Comparison of ENCODE assay signal across 8 cellular contexts in genomic region chr19:52269338-52270261, GRCh38. TPM values are rescaled to one million over a fixed set of nuclear protein-coding genes. Genes with fewer than 3 reads are reported as not detected.
DNase-seq lines count a peak whose midpoint lies in the region; ATAC-seq and TF ChIP-seq lines count a peak whose summit lies in the region.

Gene ZNF766, plus strand, starts transcription at chr19:52269587. Its CDS starts 27 bp downstream, at chr19:52269614.

- intact Hi-C loops in Calu3 (cut with micrococcal nuclease; ENCODE audit: unreplicated experiment) (no loop called here), OCI-LY7 (cut with micrococcal nuclease; ENCODE audit: unreplicated experiment) (no loop called here)

- peak; percentile 88 for ATAC-seq in GM21526 (IDR thresholded peaks at IDR 0.05; ENCODE audit: low FRiP score, unreplicated experiment)

- H4K20me1 ChIP-seq in OCI-LY7 (ENCODE audit: insufficient read depth, low read length), result no peaks in the 10 kb centered on the region

- peak within 1 kb of the TSS; percentile 85 for H3K4me3 Mint-ChIP-seq in Calu3 (ENCODE audit: low read depth, unreplicated experiment)

- no peaks in the 10 kb centered on the region for H3K9me2 ChIP-seq in OCI-LY7 (ENCODE audit: insufficient read depth, low read length)

- H2AFZ ChIP-seq in OCI-LY7 (ENCODE audit: low read length), result peak within 1 kb of the TSS; percentile 92

- peaks cover 39% of the 10 kb centered on the region for H3K36me3 ChIP-seq in OCI-LY7 (ENCODE audit: insufficient read depth, low read length)

- H3K4me1 ChIP-seq in OCI-LY7 (ENCODE audit: insufficient read depth, low read length, poor library complexity, severe bottlenecking), result peaks cover 16% of the 10 kb centered on the region

- POLR2A ChIA-PET in OCI-LY7 (lab: Charles Lee), result no interaction called here

- H3K4me3 ChIP-seq in OCI-LY7 (ENCODE audit: low read depth, low read length, poor library complexity, severe bottlenecking), result peak within 1 kb of the TSS; percentile 91

- peak within 1 kb of the TSS; percentile 81 for H3K27ac Mint-ChIP-seq in Calu3 (ENCODE audit: unreplicated experiment)

- BruUV-seq in Calu3 (replicated peaks; lab: Mats Ljungman, UMichigan) (TSS peak; percentile 90), OCI-LY7 (replicated peaks; lab: Mats Ljungman, UMichigan) (TSS peak; percentile 84)

- H3K9me3 ChIP-seq in OCI-LY7 (ENCODE audit: low read length), result peaks cover 16% of the 10 kb centered on the region

- peak within 1 kb of the TSS; percentile 87 for H3K4me2 ChIP-seq in OCI-LY7 (ENCODE audit: low read length)

- CTCF ChIA-PET in Calu3 (lab: Charles Lee), result no interaction called here
- CTCF ChIA-PET in OCI-LY7 (lab: Charles Lee; ENCODE audit: unreplicated experiment), result no interaction called here

- H3K27ac ChIP-seq in OCI-LY7 (ENCODE audit: low read depth, low read length, poor library complexity, severe bottlenecking), result peak within 1 kb of the TSS; percentile 64

- peaks cover 19% of the 10 kb centered on the region for H3K9me3 Mint-ChIP-seq in Calu3 (ENCODE audit: low read depth, unreplicated experiment)

- DNase-seq in Calu3 (peak; percentile 99), HuH-7.5 (ENCODE audit: low spot score) (peak; percentile 83), OCI-LY7 (ENCODE audit: low spot score) (peak; percentile 95), activated T-cell treated with anti-CD3 and anti-CD28 coated beads for 1 hour (ENCODE audit: low read depth) (peak; percentile 96), epidermal melanocyte (ENCODE audit: insufficient read length, low spot score) (peak; percentile 86), middle frontal gyrus (ENCODE audit: extremely low spot score, low spot score) (peak; percentile 84)
- peak; percentile 94 to 98 for DNase-seq in stimulated activated CD8-positive, alpha-beta memory T cell treated with anti-CD3 and anti-CD28 coated beads, Interleukin-2, amount 100 ng/mL, for 48 hours (ENCODE audit: low read depth in 2 of 2)

- no peaks in the 10 kb centered on the region for H3K27me3 Mint-ChIP-seq in Calu3 (ENCODE audit: unreplicated experiment)

- TF ChIP-seq CTCF in Calu3 (IDR thresholded peaks at IDR 0.05; ENCODE audit: unreplicated experiment) (no peak), OCI-LY7 (conservative IDR thresholded peaks at IDR 0.05; ENCODE audit: low read length) (no peak)

- H3K4me1 Mint-ChIP-seq in Calu3 (ENCODE audit: low read depth, unreplicated experiment), result peaks cover 13% of the 10 kb centered on the region

- H3K79me2 ChIP-seq in OCI-LY7 (ENCODE audit: insufficient read depth, low read depth, low read length), result peaks cover 51% of the 10 kb centered on the region

- H3K36me3 Mint-ChIP-seq in Calu3 (ENCODE audit: insufficient read depth, unreplicated experiment), result peaks cover 35% of the 10 kb centered on the region

RNA-seq across cellular contexts. Expression of gene ZNF766, which starts in this region (rescaled TPM):
- total RNA-seq in Calu3 (2022) (26.6 and 28.3 TPM in 2 replicates), OCI-LY7 (2022) (15.8 and 26.4 TPM in 2 replicates)
- total RNA-seq in OCI-LY7 (2014; rRNA removed; shearing (Covaris generic)), result 15.5 and 17.1 TPM in 2 replicates

Comparison
In these comparisons a context has a peak if more than half of its experiments do, and no peak if none do; other contexts are left out.
1. Peak in every context shown above with its lines: DNase-seq, ATAC-seq, H3K4me3 ChIP-seq and H3K27ac ChIP-seq.